ENCODE assay signal across 26 cellular contexts in the genomic region with DNA sequence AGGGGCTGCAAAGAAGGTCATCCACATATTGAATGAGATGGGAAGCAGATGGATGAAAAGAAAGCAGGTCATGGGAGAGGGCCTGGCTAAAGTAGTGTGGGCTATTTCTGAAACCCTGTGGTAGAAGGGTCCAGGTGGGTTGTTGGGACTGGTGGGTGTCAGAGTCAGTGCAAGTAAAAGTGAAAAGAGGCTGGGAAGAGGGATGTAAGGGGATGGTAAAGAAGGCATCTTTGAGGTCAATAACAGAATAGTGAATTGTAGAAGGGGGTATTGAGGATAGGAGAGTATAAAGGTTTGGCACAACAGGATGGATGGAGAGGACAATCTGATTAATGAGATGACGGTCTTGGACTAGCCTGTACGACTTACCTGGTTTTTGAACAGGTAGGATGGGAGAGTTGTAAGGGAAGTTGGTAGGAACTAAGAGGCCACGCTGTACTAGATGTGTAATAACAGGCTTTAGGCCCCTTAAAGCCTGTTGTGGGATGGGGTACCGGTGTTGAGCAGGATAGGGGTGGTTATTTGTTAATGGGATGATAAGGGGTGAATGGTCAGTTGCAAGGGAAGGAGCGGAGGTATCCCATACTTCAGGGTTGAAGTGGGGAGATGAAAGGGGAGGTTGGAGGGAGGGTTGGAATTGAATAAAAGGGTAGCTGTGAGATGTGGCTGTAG.
"Had no signal": no experiment of that assay in that cellular context is flagged by ENCODE, and none has a peak within 500 bp of the region (broad histone marks: within the 10 kb centered on the region; RNA-seq: fewer than 3 reads in every experiment).

No MANE protein-coding gene starts in this region.

- H3K4me1 Mint-ChIP-seq: natural killer cell, neural progenitor cell had no signal

- H3K36me3 ChIP-seq: left ventricle myocardium inferior, neural progenitor cell, neutrophil, ovary, right atrium auricular region, right lobe of liver, suprapubic skin, thoracic aorta, tibial artery, upper lobe of right lung had no signal

- H3K4me2 ChIP-seq: neural progenitor cell, smooth muscle cell had no signal

- H3K4me3 Mint-ChIP-seq: mesothelial cell of epicardium; naive B cell; natural killer cell; nephron progenitor cell; neural progenitor cell; stimulated activated naive B cell treated with anti-CD40 and anti-IgM and Interleukin-4, amounts not matched to agents 10 μg/mL and 1 μg/mL and 100 μg/mL, for 72 hours; stimulated activated naive CD8-positive, alpha-beta T cell treated with anti-CD3 and anti-CD28 coated beads, Interleukin-15, Interleukin-2, amounts not matched to agents 100 ng/mL and 50 ng/mL, for 24 hours had no signal

- H3K36me3 Mint-ChIP-seq: mesothelial cell of epicardium; naive B cell; natural killer cell; neural progenitor cell; stimulated activated naive B cell treated with anti-CD40 and anti-IgM and Interleukin-4, amounts not matched to agents 10 μg/mL and 1 μg/mL and 100 μg/mL, for 72 hours had no signal

- H3K27ac ChIP-seq: left ventricle myocardium inferior, neural progenitor cell, neutrophil, ovary, right atrium auricular region, right lobe of liver, suprapubic skin, thoracic aorta, tibial artery, upper lobe of right lung had no signal

- H3K27me3 Mint-ChIP-seq: naive B cell; progenitor cell of endocrine pancreas; stimulated activated naive B cell treated with anti-CD40 and anti-IgM and Interleukin-4, amounts not matched to agents 10 μg/mL and 1 μg/mL and 100 μg/mL, for 72 hours; stimulated activated naive CD8-positive, alpha-beta T cell treated with anti-CD3 and anti-CD28 coated beads, Interleukin-15, Interleukin-2, amounts not matched to agents 100 ng/mL and 50 ng/mL, for 24 hours had no signal

- H3K4me3 ChIP-seq: left ventricle myocardium inferior, lung, neural progenitor cell, ovary, right atrium auricular region, right lobe of liver, smooth muscle cell, suprapubic skin, thoracic aorta, tibial artery, upper lobe of right lung had no signal

- H3K9me3 ChIP-seq: ovary, right atrium auricular region, right lobe of liver, suprapubic skin, thoracic aorta, tibial artery, upper lobe of right lung had no signal

- ATAC-seq: natural killer cell; right lobe of liver; stimulated activated naive B cell treated with anti-CD40 and anti-IgM and Interleukin-4, amounts not matched to agents 10 μg/mL and 1 μg/mL and 100 μg/mL, for 72 hours; upper lobe of right lung had no signal

- DNase-seq: islet precursor cell; left ventricle myocardium inferior; mesendoderm; naive B cell; natural killer cell; nephron progenitor cell; occipital lobe; ovary; right lobe of liver; stimulated activated CD4-positive, alpha-beta T cell treated with anti-CD3 and anti-CD28 coated beads, Interleukin-1b, Interleukin-23, amount 100 ng/mL, for 48 hours; stimulated activated CD4-positive, alpha-beta T cell treated with anti-CD3 and anti-CD28 coated beads, Interleukin-2, amount 100 ng/mL, for 48 hours; stimulated activated CD4-positive, alpha-beta T cell treated with anti-CD3 and anti-CD28 coated beads, Interleukin-4, amount 100 ng/mL, for 4 hours; stimulated activated naive B cell treated with anti-CD40 and anti-IgM and Interleukin-4, amounts not matched to agents 10 μg/mL and 1 μg/mL and 100 μg/mL, for 72 hours; tibial artery; trophoblast cell; upper lobe of right lung had no signal

- H3K4me1 ChIP-seq: left ventricle myocardium inferior, neural progenitor cell, right atrium auricular region, right lobe of liver, suprapubic skin, tibial artery, upper lobe of right lung had no signal

- H3K27me3 ChIP-seq: neural progenitor cell, neutrophil, ovary, right atrium auricular region, right lobe of liver, suprapubic skin, tibial artery, upper lobe of right lung had no signal

- H3K9me3 Mint-ChIP-seq: nephron progenitor cell; neural progenitor cell; stimulated activated naive CD8-positive, alpha-beta T cell treated with anti-CD3 and anti-CD28 coated beads, Interleukin-15, Interleukin-2, amounts not matched to agents 100 ng/mL and 50 ng/mL, for 24 hours had no signal

- H3K27ac Mint-ChIP-seq: mesothelial cell of epicardium; naive B cell; natural killer cell; nephron progenitor cell; neural progenitor cell; progenitor cell of endocrine pancreas; stimulated activated naive B cell treated with anti-CD40 and anti-IgM and Interleukin-4, amounts not matched to agents 10 μg/mL and 1 μg/mL and 100 μg/mL, for 72 hours; stimulated activated naive CD8-positive, alpha-beta T cell treated with anti-CD3 and anti-CD28 coated beads, Interleukin-15, Interleukin-2, amounts not matched to agents 100 ng/mL and 50 ng/mL, for 24 hours had no signal

- H3K9ac ChIP-seq: neural progenitor cell had no signal
